1 cellular context compared by ENCODE assay signal in the genomic region with DNA sequence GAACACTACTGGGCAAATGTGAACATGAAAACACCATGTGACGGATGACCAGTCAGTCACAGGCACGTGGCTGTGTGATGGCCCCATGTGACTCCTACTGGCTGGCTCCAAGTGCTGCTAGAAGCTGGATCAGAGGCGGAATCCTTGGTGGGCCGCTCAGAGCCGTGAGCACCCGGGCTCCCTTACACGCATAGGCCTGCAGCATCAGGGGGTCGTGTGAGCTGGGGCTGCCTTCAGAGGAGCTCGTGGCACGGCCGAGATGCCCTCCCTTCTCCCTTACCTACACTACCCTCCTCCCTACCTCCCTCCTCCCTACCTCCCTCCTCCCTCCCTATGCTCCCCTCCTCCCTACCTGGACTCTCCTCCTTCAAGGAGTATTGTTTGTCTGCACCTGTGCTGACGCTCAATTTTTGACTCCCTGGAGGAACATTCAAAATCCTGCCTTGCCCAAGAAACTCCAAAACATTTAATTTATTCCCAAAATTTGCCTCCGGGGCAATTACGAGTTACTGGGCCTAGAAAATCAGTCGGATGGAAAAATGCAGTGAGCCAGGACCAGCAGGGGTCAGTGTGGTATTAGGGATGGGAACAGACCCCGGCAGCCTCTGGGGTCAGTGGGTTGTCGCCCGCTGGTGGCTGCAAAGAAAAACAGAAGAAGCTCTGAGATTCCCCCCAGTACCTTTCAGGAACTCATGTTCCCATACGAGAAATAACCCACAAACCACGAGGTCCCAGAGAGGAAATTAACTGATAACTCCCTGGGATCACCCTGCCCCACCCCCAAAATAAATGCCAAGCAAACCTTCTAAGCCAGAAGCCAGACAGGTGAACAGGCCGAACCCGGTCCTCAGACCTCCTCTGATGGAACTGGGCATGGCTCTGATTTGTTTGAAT.
TF ChIP-seq lines count a peak whose summit lies in the region.

No MANE protein-coding gene starts in this region.

TF ChIP-seq in IMR-90, 13 proteins besides CTCF, POLR2A, EP300 and RAD21:
- TF ChIP-seq CHD1 (IDR thresholded peaks at IDR 0.05; ENCODE audit: low read depth, low read length) (peak; percentile 77; the same call in 1 of the 2 replicates), SMC3 (IDR thresholded peaks at IDR 0.05; ENCODE audit: low read depth, low read length) (peak; percentile 100), NFE2L2 (IDR thresholded peaks at IDR 0.05; ENCODE audit: low read depth, low read length) (no peak), CEBPB (IDR thresholded peaks at IDR 0.05; ENCODE audit: low read depth, low read length) (no peak), FOS (IDR thresholded peaks at IDR 0.05; ENCODE audit: low read depth, low read length) (no peak), BHLHE40 (IDR thresholded peaks at IDR 0.05; ENCODE audit: low read depth, low read length) (0 out of 2 replicates have a peak, but pooled peaks have one; percentile 49), MAZ (IDR thresholded peaks at IDR 0.05; ENCODE audit: borderline replicate concordance, low read depth, low read length) (no peak), MXI1 (IDR thresholded peaks at IDR 0.05; ENCODE audit: borderline replicate concordance, low read depth, low read length) (no peak), MAFK (IDR thresholded peaks at IDR 0.05; ENCODE audit: low read depth, low read length) (peak; percentile 26; the same call in 1 of the 2 replicates), RCOR1 (IDR thresholded peaks at IDR 0.05; ENCODE audit: insufficient replicate concordance, low read length) (no peak), RFX5 (IDR thresholded peaks at IDR 0.05; ENCODE audit: low read depth, low read length) (no peak)
- TF ChIP-seq, protein P1, sequence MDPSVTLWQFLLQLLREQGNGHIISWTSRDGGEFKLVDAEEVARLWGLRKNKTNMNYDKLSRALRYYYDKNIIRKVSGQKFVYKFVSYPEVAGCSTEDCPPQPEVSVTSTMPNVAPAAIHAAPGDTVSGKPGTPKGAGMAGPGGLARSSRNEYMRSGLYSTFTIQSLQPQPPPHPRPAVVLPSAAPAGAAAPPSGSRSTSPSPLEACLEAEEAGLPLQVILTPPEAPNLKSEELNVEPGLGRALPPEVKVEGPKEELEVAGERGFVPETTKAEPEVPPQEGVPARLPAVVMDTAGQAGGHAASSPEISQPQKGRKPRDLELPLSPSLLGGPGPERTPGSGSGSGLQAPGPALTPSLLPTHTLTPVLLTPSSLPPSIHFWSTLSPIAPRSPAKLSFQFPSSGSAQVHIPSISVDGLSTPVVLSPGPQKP (IDR thresholded peaks at IDR 0.05; ENCODE audit: borderline replicate concordance, low read depth, low read length): no peak
- TF ChIP-seq, protein P2, sequence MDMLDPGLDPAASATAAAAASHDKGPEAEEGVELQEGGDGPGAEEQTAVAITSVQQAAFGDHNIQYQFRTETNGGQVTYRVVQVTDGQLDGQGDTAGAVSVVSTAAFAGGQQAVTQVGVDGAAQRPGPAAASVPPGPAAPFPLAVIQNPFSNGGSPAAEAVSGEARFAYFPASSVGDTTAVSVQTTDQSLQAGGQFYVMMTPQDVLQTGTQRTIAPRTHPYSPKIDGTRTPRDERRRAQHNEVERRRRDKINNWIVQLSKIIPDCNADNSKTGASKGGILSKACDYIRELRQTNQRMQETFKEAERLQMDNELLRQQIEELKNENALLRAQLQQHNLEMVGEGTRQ (IDR thresholded peaks at IDR 0.05; ENCODE audit: low read depth, low read length): peak; percentile 58
